In genomic region chr15:88621789-88622604, GRCh38 we compare ENCODE assay signal across 1 cellular context.
TF ChIP-seq lines count a peak whose summit lies in the region.

No MANE protein-coding gene starts in this region.

TF ChIP-seq in GM23338, 12 proteins besides CTCF, POLR2A, EP300 and RAD21 (continued from another document):
- no peak for TF ChIP-seq ZNF462 (CRISPR knock-in tag; IDR thresholded peaks at IDR 0.05)
- no peak for TF ChIP-seq NANOG (IDR thresholded peaks at IDR 0.05; ENCODE audit: borderline replicate concordance)
- no peak for TF ChIP-seq ZNF114 (CRISPR knock-in tag; IDR thresholded peaks at IDR 0.05)
- no peak; the same call in 1 of the 2 replicates for TF ChIP-seq POLR2AphosphoS5 (IDR thresholded peaks at IDR 0.05; ENCODE audit: low read depth)
- TF ChIP-seq STAT1 (IDR thresholded peaks at IDR 0.05; ENCODE audit: unreplicated experiment): no peak
- TF ChIP-seq ZNF331 (CRISPR knock-in tag; IDR thresholded peaks at IDR 0.05; ENCODE audit: low read depth): no peak
- no peak for TF ChIP-seq JUNB (IDR thresholded peaks at IDR 0.05; ENCODE audit: unreplicated experiment)
- TF ChIP-seq, protein P1, sequence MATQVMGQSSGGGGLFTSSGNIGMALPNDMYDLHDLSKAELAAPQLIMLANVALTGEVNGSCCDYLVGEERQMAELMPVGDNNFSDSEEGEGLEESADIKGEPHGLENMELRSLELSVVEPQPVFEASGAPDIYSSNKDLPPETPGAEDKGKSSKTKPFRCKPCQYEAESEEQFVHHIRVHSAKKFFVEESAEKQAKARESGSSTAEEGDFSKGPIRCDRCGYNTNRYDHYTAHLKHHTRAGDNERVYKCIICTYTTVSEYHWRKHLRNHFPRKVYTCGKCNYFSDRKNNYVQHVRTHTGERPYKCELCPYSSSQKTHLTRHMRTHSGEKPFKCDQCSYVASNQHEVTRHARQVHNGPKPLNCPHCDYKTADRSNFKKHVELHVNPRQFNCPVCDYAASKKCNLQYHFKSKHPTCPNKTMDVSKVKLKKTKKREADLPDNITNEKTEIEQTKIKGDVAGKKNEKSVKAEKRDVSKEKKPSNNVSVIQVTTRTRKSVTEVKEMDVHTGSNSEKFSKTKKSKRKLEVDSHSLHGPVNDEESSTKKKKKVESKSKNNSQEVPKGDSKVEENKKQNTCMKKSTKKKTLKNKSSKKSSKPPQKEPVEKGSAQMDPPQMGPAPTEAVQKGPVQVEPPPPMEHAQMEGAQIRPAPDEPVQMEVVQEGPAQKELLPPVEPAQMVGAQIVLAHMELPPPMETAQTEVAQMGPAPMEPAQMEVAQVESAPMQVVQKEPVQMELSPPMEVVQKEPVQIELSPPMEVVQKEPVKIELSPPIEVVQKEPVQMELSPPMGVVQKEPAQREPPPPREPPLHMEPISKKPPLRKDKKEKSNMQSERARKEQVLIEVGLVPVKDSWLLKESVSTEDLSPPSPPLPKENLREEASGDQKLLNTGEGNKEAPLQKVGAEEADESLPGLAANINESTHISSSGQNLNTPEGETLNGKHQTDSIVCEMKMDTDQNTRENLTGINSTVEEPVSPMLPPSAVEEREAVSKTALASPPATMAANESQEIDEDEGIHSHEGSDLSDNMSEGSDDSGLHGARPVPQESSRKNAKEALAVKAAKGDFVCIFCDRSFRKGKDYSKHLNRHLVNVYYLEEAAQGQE (IDR thresholded peaks at IDR 0.05; ENCODE audit: unreplicated experiment): no peak
- TF ChIP-seq CREB1 (CRISPR knock-in tag; IDR thresholded peaks at IDR 0.05; ENCODE audit: low read depth): no peak
- no peak for TF ChIP-seq EZH2 (IDR thresholded peaks at IDR 0.05; ENCODE audit: low read depth, unreplicated experiment)
- no peak for TF ChIP-seq ETS1 (IDR thresholded peaks at IDR 0.05)
